In the genomic region with DNA sequence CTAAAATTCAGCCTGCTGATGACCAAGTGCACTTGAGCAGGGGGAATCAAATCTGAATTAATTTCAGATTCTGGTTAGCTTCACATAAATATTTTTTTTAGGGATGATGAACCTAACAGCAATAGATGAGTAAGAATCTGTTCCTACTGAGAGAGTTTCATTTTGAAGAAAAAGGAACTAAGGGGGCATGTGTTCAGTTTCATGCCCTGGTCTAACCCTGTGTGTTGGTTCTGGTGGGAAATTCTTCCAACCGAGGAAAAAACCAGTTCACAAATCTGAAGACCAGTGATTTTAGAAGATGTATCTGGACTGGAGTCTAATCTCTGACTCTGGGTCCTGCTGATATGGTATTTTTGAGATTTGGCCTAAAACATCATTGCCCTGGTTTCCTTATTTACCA, we compare ENCODE assay signal across 11 cellular contexts. TPM values are rescaled to one million over a fixed set of nuclear protein-coding genes. Genes with fewer than 3 reads are reported as not detected.
DNase-seq lines count a peak whose midpoint lies in the region; ATAC-seq and TF ChIP-seq lines count a peak whose summit lies in the region.
"Had no signal": no experiment of that assay in that cellular context is flagged by ENCODE, and none has a peak within 500 bp of the region (broad histone marks: within the 10 kb centered on the region; RNA-seq: fewer than 3 reads in every experiment).

No MANE protein-coding gene starts in this region.

- no peaks in the 10 kb centered on the region for H3K9me3 ChIP-seq in OCI-LY7 (ENCODE audit: low read length)
- no peaks in the 10 kb centered on the region for H3K9me3 ChIP-seq in spleen
- H3K9me3 ChIP-seq in A673 (ENCODE audit: low read depth, low read length, poor library complexity, severe bottlenecking), result no peaks in the 10 kb centered on the region

- H3K36me3 ChIP-seq in OCI-LY7 (ENCODE audit: insufficient read depth, low read length), result no peaks in the 10 kb centered on the region
- H3K36me3 ChIP-seq in spleen, result peaks cover 0 to 58% (median 4%) of the 10 kb centered on the region in 6 donors
- no peaks in the 10 kb centered on the region for H3K36me3 ChIP-seq in A673 (ENCODE audit: insufficient read depth, low read length, poor library complexity, severe bottlenecking)

- H3K4me3 ChIP-seq in OCI-LY7 (ENCODE audit: low read depth, low read length, poor library complexity, severe bottlenecking), result no peak overlapping the region
- peak overlapping the region in 1 of 8 donors; percentile 21 for H3K4me3 ChIP-seq in spleen
- H3K4me3 ChIP-seq in A673 (ENCODE audit: low read depth, low read length, poor library complexity, severe bottlenecking), result no peak overlapping the region

- H3K4me2 ChIP-seq in OCI-LY7 (ENCODE audit: low read length), result peak overlapping the region; percentile 20

- POLR2A ChIA-PET in OCI-LY7 (lab: Charles Lee) (interaction anchor here (1.0 to 2.2 kb wide), 2 partner anchors 16 to 20 kb away, joined by 3 to 22 read pairs; no protein-coding TSS in a partner anchor), A673 (lab: Charles Lee; ENCODE audit: low non-redundant PET) (no interaction called here)

- no peak for TF ChIP-seq POLR2A in spleen (IDR thresholded peaks at IDR 0.05)

- 28 to 39% (median 29%) methylated on average over 1 of the region's 1 CpG for WGBS in spleen, 5 donors

- H3K27ac ChIP-seq in OCI-LY7 (ENCODE audit: low read depth, low read length, poor library complexity, severe bottlenecking) (no peak overlapping the region), spleen (peak overlapping the region in 7 of 8 donors; percentile 58 to 92 (median 85)), A673 (ENCODE audit: low read depth, low read length, poor library complexity, severe bottlenecking) (no peak overlapping the region)

- intact Hi-C loops in OCI-LY7 (cut with micrococcal nuclease; ENCODE audit: unreplicated experiment) (loop anchor here (5.0 to 10.0 kb wide), 3 partner anchors 195 to 333 kb away; partner anchors contain the start of genes BLZF1, NME7, SCYL3 and SLC19A2), spleen (cut with DNase I; ENCODE audit: low total_unique reads) (no loop called here), A673 (cut with micrococcal nuclease; ENCODE audit: unreplicated experiment) (no loop called here)

- TF ChIP-seq CTCF in OCI-LY7 (conservative IDR thresholded peaks at IDR 0.05; ENCODE audit: low read length) (no peak), spleen (IDR thresholded peaks at IDR 0.05 in 8 of 11, conservative IDR thresholded peaks at IDR 0.05 in 3 of 11) (no peak), A673 (conservative IDR thresholded peaks at IDR 0.05; ENCODE audit: low read depth, low read length) (no peak)

- CTCF ChIA-PET in OCI-LY7 (lab: Charles Lee; ENCODE audit: unreplicated experiment), result no interaction called here
- CTCF ChIA-PET in A673 (lab: Charles Lee), result no interaction called here

- no peaks in the 10 kb centered on the region for H3K9me2 ChIP-seq in OCI-LY7 (ENCODE audit: insufficient read depth, low read length)

- no peaks in the 10 kb centered on the region for H3K79me2 ChIP-seq in OCI-LY7 (ENCODE audit: insufficient read depth, low read depth, low read length)

- ATAC-seq in activated CD4-positive, CD25-positive, alpha-beta regulatory T cell treated with anti-CD3 and anti-CD28 coated beads, Interleukin-2, amount 50 U/mL, for 24 hours, result peak; percentile 25 to 44
- peak; percentile 41 for ATAC-seq in HG02623 (IDR thresholded peaks at IDR 0.05; ENCODE audit: unreplicated experiment)

- no peak for DNase-seq in activated CD4-positive, CD25-positive, alpha-beta regulatory T cell (lab: John Stamatoyannopoulos, UW)
- peak; percentile 33 for DNase-seq in OCI-LY7 (ENCODE audit: low spot score)
- no peak for DNase-seq in spleen
- no peak for DNase-seq in A673 (ENCODE audit: low spot score)
- DNase-seq in cerebellum (ENCODE audit: low spot score), result no peak
- DNase-seq in NCI-H2171 treated with DMSO at 0.1 percent for 48 hours (lab: John Stamatoyannopoulos, UW), result no peak
- DNase-seq: NCI-H510A treated with DMSO at 0.1 percent for 48 hours, T-helper 9 cell had no signal

- H3K27me3 ChIP-seq in spleen (replicated peaks in 1 of 7), result no peaks in the 10 kb centered on the region
- H3K27me3 ChIP-seq in A673 (replicated peaks; ENCODE audit: insufficient read depth, low read depth, low read length, poor library complexity), result peaks cover 6% of the 10 kb centered on the region

- BruUV-seq in OCI-LY7 (replicated peaks; lab: Mats Ljungman, UMichigan) (no TSS peak), A673 (replicated peaks; lab: Mats Ljungman, UMichigan) (no TSS peak)

- H3K4me1 ChIP-seq in OCI-LY7 (ENCODE audit: insufficient read depth, low read length, poor library complexity, severe bottlenecking) (peaks cover 70% of the 10 kb centered on the region), spleen (peaks cover 52 to 100% (median 98%) of the 10 kb centered on the region in 6 donors), A673 (ENCODE audit: insufficient read depth, low read length, poor library complexity, severe bottlenecking) (no peaks in the 10 kb centered on the region)

- H2AFZ ChIP-seq in OCI-LY7 (ENCODE audit: low read length), result peak overlapping the region; percentile 95; the same call in 1 of the 2 replicates

- H4K20me1 ChIP-seq in OCI-LY7 (ENCODE audit: insufficient read depth, low read length), result no peaks in the 10 kb centered on the region

RNA-seq across cellular contexts. Expression of gene SELL, which starts 13.7 kb away (rescaled TPM):
- total RNA-seq in OCI-LY7 (2014; rRNA removed; shearing (Covaris generic)), result 0.16 and 0.46 TPM in 2 replicates
- 1.5 and 2.2 TPM in 2 replicates for total RNA-seq in OCI-LY7 (2022)
- total RNA-seq in spleen, result 100 to 1,000 TPM; 128 to 409 (median 176) TPM
- polyA plus RNA-seq in spleen, result 100 to 1,000 TPM; 127 to 157 (median 127) TPM
- not detected in 2 replicates for total RNA-seq in A673 (2021)
- 1.3 TPM for total RNA-seq in cerebellum
- polyA plus RNA-seq: neural cell had no signal

RNA-seq across cellular contexts. Expression of gene SELE, which starts 36.1 kb away (rescaled TPM):
- total RNA-seq in OCI-LY7 (2014; rRNA removed; shearing (Covaris generic)), result not detected in 2 replicates
- total RNA-seq in OCI-LY7 (2022) (not detected in 2 replicates), spleen (1 to 10 TPM in 1 of 7 donors, under 1 TPM in 1, not detected in 5; 0.40 to 2.9 TPM), A673 (2021) (not detected in 2 replicates), cerebellum (7.3 TPM)
- polyA plus RNA-seq in spleen, result under 1 TPM; 0.04 to 0.29 (median 0.11) TPM
- polyA plus RNA-seq: neural cell had no signal

Comparison
In these comparisons a context has a peak if more than half of its experiments do, and no peak if none do; other contexts are left out.
1. H3K27ac ChIP-seq: peak in spleen (7 of 8); none in OCI-LY7 (single experiment) and A673 (single experiment).
2. RNA of gene SELL, which starts 13.7 kb away (total RNA-seq): 128 to 409 TPM in spleen; 0.16 to 2.2 TPM in OCI-LY7, 1.3 TPM in cerebellum (single experiment) and not detected in A673; every median in the first group is over 10 times any median in the second.